In the genomic region with DNA sequence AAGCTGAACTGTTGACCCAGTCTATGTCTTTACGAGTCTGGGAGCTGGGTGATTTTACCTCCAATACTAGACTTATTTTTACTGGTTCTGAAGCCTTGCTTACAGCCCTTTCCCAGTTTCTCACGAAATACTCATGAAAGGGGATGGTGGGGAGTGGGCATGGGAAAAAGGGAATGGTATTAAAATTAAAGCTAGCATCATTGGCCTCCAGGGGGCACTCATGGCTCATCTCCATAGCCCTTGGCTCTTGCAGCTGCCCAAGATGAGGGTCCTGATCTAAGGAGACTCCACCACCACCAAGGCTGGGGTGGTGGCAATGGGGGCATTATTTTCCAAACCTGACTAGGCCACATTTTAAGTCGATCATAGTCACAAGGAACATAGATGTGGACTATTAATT, we compare ENCODE assay signal across 1 cellular context.
TF ChIP-seq lines count a peak whose summit lies in the region.

No MANE protein-coding gene starts in this region.

TF ChIP-seq in HepG2, 621 proteins besides CTCF, POLR2A, EP300 and RAD21:
- TF ChIP-seq SMC3 (IDR thresholded peaks at IDR 0.05; ENCODE audit: low read length) (0 out of 2 replicates have a peak, but pooled peaks have one; percentile 11), STAG1 (CRISPR knock-in tag; IDR thresholded peaks at IDR 0.05) (peak; percentile 53)
